1 cellular context compared by ENCODE assay signal in the genomic region with DNA sequence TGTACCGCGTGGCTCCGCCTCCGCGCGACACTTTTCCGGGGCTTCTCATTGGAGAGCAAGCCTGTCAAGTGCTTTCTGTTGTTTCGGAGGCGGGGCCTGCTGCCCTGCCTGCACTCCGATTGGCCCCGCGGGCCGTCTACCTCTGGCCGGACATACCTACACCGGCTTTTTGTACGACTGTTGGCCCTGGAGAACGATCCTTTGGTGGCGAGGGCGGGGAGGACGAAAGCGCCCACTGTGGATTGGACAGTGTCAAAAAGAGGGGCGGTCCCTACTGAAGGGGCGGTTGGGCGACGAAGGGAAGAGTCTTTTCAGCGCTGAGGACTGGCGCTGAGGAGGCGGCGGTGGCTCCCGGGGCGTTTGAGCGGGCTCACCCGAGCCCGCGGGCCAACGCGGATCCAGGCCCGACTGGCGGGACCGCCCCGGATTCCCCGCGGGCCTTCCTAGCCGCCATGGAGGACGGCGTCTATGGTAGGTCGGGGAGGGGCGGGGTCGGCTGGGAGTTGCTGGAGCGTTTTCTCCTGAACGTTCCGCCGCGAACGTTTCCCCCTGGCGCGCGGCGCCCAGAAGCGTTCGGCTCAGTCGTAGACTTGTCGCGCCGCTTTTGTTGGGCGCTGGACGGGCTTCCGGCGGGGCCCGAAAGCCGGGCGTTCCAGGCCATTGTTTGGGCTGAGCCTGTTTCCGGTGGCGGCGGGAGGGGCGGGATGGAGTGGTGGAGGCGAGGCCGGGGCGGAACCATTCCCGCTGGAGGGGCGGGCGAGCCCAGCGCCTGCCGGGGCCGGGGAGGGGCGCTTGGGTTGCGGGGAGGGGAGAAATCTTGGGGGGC.
A peak's percentile ranks its signal among the peaks of the same experiment; 100 is the strongest.
TF ChIP-seq lines count a peak whose summit lies in the region.

TSS of gene CYTH2 (plus strand) at position 314 of the 826 bp plus-strand sequence. CDS start at position 453, 139 bp downstream.

TF ChIP-seq in HepG2, 621 proteins besides CTCF, POLR2A, EP300 and RAD21 (continued from another document and continues in another):
- TF ChIP-seq, protein P1, sequence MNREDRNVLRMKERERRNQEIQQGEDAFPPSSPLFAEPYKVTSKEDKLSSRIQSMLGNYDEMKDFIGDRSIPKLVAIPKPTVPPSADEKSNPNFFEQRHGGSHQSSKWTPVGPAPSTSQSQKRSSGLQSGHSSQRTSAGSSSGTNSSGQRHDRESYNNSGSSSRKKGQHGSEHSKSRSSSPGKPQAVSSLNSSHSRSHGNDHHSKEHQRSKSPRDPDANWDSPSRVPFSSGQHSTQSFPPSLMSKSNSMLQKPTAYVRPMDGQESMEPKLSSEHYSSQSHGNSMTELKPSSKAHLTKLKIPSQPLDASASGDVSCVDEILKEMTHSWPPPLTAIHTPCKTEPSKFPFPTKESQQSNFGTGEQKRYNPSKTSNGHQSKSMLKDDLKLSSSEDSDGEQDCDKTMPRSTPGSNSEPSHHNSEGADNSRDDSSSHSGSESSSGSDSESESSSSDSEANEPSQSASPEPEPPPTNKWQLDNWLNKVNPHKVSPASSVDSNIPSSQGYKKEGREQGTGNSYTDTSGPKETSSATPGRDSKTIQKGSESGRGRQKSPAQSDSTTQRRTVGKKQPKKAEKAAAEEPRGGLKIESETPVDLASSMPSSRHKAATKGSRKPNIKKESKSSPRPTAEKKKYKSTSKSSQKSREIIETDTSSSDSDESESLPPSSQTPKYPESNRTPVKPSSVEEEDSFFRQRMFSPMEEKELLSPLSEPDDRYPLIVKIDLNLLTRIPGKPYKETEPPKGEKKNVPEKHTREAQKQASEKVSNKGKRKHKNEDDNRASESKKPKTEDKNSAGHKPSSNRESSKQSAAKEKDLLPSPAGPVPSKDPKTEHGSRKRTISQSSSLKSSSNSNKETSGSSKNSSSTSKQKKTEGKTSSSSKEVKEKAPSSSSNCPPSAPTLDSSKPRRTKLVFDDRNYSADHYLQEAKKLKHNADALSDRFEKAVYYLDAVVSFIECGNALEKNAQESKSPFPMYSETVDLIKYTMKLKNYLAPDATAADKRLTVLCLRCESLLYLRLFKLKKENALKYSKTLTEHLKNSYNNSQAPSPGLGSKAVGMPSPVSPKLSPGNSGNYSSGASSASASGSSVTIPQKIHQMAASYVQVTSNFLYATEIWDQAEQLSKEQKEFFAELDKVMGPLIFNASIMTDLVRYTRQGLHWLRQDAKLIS (CRISPR knock-in tag; IDR thresholded peaks at IDR 0.05) = 0 out of 2 replicates have a peak, but pooled peaks have one; percentile 64
- TF ChIP-seq ARID4A (CRISPR knock-in tag; IDR thresholded peaks at IDR 0.05; ENCODE audit: borderline replicate concordance) (peak; percentile 89), JUND (CRISPR knock-in tag; IDR thresholded peaks at IDR 0.05) (no peak), ZNF337 (CRISPR knock-in tag; IDR thresholded peaks at IDR 0.05; ENCODE audit: borderline replicate concordance, low read depth) (no peak), MATR3 (CRISPR knock-in tag; IDR thresholded peaks at IDR 0.05) (no peak), ZNF773 (CRISPR knock-in tag; IDR thresholded peaks at IDR 0.05; ENCODE audit: borderline replicate concordance) (no peak), ZBTB37 (CRISPR knock-in tag; IDR thresholded peaks at IDR 0.05) (no peak), DZIP1 (CRISPR knock-in tag; IDR thresholded peaks at IDR 0.05) (no peak), ZNF674 (CRISPR knock-in tag; IDR thresholded peaks at IDR 0.05; ENCODE audit: low read depth) (no peak), ZNF205 (CRISPR knock-in tag; IDR thresholded peaks at IDR 0.05) (0 out of 2 replicates have a peak, but pooled peaks have one; percentile 30), ATF7 (IDR thresholded peaks at IDR 0.05) (no peak), ATF7 (CRISPR knock-in tag; IDR thresholded peaks at IDR 0.05) (no peak), ZBTB8A (CRISPR knock-in tag; IDR thresholded peaks at IDR 0.05; ENCODE audit: borderline replicate concordance, low read depth) (peak; percentile 90; the same call in 1 of the 2 replicates), MED8 (CRISPR knock-in tag; IDR thresholded peaks at IDR 0.05; ENCODE audit: insufficient replicate concordance) (no peak), CEBPB (IDR thresholded peaks at IDR 0.05; ENCODE audit: borderline replicate concordance, low read depth, low read length) (no peak), ZNF772 (CRISPR knock-in tag; IDR thresholded peaks at IDR 0.05) (no peak), HOXD1 (CRISPR knock-in tag; IDR thresholded peaks at IDR 0.05) (no peak), PRMT3 (CRISPR knock-in tag; IDR thresholded peaks at IDR 0.05; ENCODE audit: borderline replicate concordance, low read depth) (no peak), ZNF83 (CRISPR knock-in tag; IDR thresholded peaks at IDR 0.05; ENCODE audit: borderline replicate concordance) (no peak), SP2 (CRISPR knock-in tag; IDR thresholded peaks at IDR 0.05) (peak; percentile 98), ASH2L (IDR thresholded peaks at IDR 0.05; ENCODE audit: insufficient read length, low read depth, low read length) (peak; percentile 77), ZSCAN30 (CRISPR knock-in tag; IDR thresholded peaks at IDR 0.05) (no peak), HDAC2 (CRISPR knock-in tag; IDR thresholded peaks at IDR 0.05) (no peak), MXD4 (CRISPR knock-in tag; IDR thresholded peaks at IDR 0.05) (peak; percentile 52; the same call in 1 of the 2 replicates), PHF21A (CRISPR knock-in tag; IDR thresholded peaks at IDR 0.05) (0 out of 2 replicates have a peak, but pooled peaks have one; percentile 25), ZNF224 (CRISPR knock-in tag; IDR thresholded peaks at IDR 0.05) (no peak), KLF11 (CRISPR knock-in tag; IDR thresholded peaks at IDR 0.05) (no peak), ZZZ3 (CRISPR knock-in tag; IDR thresholded peaks at IDR 0.05; ENCODE audit: borderline replicate concordance) (peak; percentile 54; the same call in 1 of the 2 replicates), GABPA (IDR thresholded peaks at IDR 0.05; ENCODE audit: low read depth, low read length) (peak; percentile 77), GABPA (CRISPR knock-in tag; IDR thresholded peaks at IDR 0.05; ENCODE audit: low read depth) (peak; percentile 89), CCAR2 (optimal IDR thresholded peaks at IDR 0.05; ENCODE audit: low read depth, low read length) (no peak), ZMYM2 (CRISPR knock-in tag; IDR thresholded peaks at IDR 0.05) (no peak), ZBTB38 (CRISPR knock-in tag; IDR thresholded peaks at IDR 0.05) (0 out of 2 replicates have a peak, but pooled peaks have one; percentile 23), ELF4 (CRISPR knock-in tag; IDR thresholded peaks at IDR 0.05; ENCODE audit: borderline replicate concordance) (no peak)
- TF ChIP-seq, protein P2, sequence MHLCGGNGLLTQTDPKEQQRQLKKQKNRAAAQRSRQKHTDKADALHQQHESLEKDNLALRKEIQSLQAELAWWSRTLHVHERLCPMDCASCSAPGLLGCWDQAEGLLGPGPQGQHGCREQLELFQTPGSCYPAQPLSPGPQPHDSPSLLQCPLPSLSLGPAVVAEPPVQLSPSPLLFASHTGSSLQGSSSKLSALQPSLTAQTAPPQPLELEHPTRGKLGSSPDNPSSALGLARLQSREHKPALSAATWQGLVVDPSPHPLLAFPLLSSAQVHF (CRISPR knock-in tag; IDR thresholded peaks at IDR 0.05) = no peak
- TF ChIP-seq, protein P3, sequence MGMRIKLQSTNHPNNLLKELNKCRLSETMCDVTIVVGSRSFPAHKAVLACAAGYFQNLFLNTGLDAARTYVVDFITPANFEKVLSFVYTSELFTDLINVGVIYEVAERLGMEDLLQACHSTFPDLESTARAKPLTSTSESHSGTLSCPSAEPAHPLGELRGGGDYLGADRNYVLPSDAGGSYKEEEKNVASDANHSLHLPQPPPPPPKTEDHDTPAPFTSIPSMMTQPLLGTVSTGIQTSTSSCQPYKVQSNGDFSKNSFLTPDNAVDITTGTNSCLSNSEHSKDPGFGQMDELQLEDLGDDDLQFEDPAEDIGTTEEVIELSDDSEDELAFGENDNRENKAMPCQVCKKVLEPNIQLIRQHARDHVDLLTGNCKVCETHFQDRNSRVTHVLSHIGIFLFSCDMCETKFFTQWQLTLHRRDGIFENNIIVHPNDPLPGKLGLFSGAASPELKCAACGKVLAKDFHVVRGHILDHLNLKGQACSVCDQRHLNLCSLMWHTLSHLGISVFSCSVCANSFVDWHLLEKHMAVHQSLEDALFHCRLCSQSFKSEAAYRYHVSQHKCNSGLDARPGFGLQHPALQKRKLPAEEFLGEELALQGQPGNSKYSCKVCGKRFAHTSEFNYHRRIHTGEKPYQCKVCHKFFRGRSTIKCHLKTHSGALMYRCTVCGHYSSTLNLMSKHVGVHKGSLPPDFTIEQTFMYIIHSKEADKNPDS (CRISPR knock-in tag; IDR thresholded peaks at IDR 0.05) = no peak
- TF ChIP-seq, protein P4, sequence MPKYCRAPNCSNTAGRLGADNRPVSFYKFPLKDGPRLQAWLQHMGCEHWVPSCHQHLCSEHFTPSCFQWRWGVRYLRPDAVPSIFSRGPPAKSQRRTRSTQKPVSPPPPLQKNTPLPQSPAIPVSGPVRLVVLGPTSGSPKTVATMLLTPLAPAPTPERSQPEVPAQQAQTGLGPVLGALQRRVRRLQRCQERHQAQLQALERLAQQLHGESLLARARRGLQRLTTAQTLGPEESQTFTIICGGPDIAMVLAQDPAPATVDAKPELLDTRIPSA (CRISPR knock-in tag; IDR thresholded peaks at IDR 0.05; ENCODE audit: borderline replicate concordance) = no peak
- TF ChIP-seq, protein P5, sequence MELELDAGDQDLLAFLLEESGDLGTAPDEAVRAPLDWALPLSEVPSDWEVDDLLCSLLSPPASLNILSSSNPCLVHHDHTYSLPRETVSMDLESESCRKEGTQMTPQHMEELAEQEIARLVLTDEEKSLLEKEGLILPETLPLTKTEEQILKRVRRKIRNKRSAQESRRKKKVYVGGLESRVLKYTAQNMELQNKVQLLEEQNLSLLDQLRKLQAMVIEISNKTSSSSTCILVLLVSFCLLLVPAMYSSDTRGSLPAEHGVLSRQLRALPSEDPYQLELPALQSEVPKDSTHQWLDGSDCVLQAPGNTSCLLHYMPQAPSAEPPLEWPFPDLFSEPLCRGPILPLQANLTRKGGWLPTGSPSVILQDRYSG (CRISPR knock-in tag; IDR thresholded peaks at IDR 0.05) = peak; percentile 59; the same call in 1 of the 2 replicates
